In the genomic region with DNA sequence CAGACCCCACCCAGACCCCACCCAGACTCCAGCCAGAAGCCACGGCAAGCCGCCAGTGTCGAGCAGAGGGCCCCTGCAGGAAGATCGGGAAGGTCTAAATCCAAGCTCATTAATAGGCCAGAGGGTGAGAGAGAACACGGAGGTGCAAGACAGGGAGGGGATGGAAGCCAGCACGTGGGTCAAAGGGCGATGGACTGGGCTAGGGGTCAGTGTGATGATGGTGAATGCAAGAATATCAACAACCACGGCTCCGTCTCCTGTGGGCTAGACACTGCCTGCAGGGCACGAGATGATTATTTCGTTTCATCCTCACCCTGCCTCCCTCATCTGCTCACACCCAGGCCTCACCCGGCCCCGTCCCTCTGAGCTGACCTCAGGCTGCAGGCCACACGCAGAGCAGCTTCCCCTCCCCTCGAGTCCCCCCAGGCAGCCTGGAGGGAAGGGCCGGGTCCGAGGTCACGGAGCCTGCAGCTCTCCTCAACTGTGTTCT, we compare ENCODE assay signal across 14 cellular contexts.
DNase-seq lines count a peak whose midpoint lies in the region; ATAC-seq and TF ChIP-seq lines count a peak whose summit lies in the region.
"Had no signal": no experiment of that assay in that cellular context is flagged by ENCODE, and none has a peak within 500 bp of the region (broad histone marks: within the 10 kb centered on the region; RNA-seq: fewer than 3 reads in every experiment).

No MANE protein-coding gene starts in this region.

- intact Hi-C loops in adrenal gland (cut with DNase I), result no loop called here
- intact Hi-C loops in left lung (cut with DNase I), result no loop called here
- intact Hi-C loops in spleen (cut with DNase I; ENCODE audit: low total_unique reads), result no loop called here

- TF ChIP-seq CTCF in adrenal gland (IDR thresholded peaks at IDR 0.05) (no peak), left lung (IDR thresholded peaks at IDR 0.05) (no peak), spleen (IDR thresholded peaks at IDR 0.05 in 8 of 11, conservative IDR thresholded peaks at IDR 0.05 in 3 of 11) (no peak)

- H3K4me1 ChIP-seq in adrenal gland (replicated peaks in 1 of 2), result peaks cover 0 to 12% of the 10 kb centered on the region in 2 donors
- peaks cover 9 to 32% of the 10 kb centered on the region in 2 donors for H3K4me1 ChIP-seq in left lung
- H3K4me1 ChIP-seq in spleen, result peaks cover 0 to 39% (median 16%) of the 10 kb centered on the region in 6 donors
- H3K4me1 ChIP-seq: pancreas had no signal

- ATAC-seq in left lung (no peak), HG02852 (IDR thresholded peaks at IDR 0.05; ENCODE audit: unreplicated experiment) (no peak)
- ATAC-seq: K562; stimulated activated naive CD8-positive, alpha-beta T cell treated with anti-CD3 and anti-CD28 coated beads, Interleukin-15, Interleukin-2, amounts not matched to agents 100 U/mL and 50 U/mL, for 24 hours had no signal

- no peaks in the 10 kb centered on the region for H3K27me3 ChIP-seq in H7 (ENCODE audit: control insufficient read depth, insufficient read depth, low read length)
- no peaks in the 10 kb centered on the region for H3K27me3 ChIP-seq in adrenal gland
- H3K27me3 ChIP-seq in left lung, result no peaks in the 10 kb centered on the region
- H3K27me3 ChIP-seq in spleen (replicated peaks in 1 of 7), result no peaks in the 10 kb centered on the region
- H3K27me3 ChIP-seq: pancreas had no signal

- TF ChIP-seq POLR2A in adrenal gland (IDR thresholded peaks at IDR 0.05) (no peak), spleen (IDR thresholded peaks at IDR 0.05) (no peak)

- 42 to 66% (median 60%) methylated on average over 15 to 18 of the region's 18 CpGs for WGBS in adrenal gland, 4 donors
- WGBS in spleen, 5 donors, result 64 to 80% (median 68%) methylated on average over 18 of the region's 18 CpGs

- H3K4me3 ChIP-seq in H7 (ENCODE audit: insufficient read depth, low read depth, low read length), result no peak overlapping the region
- no peak overlapping the region for H3K4me3 ChIP-seq in adrenal gland
- H3K4me3 ChIP-seq in left lung, result no peak overlapping the region
- peak overlapping the region in 1 of 8 donors; percentile 15 for H3K4me3 ChIP-seq in spleen
- H3K4me3 ChIP-seq: K562, pancreas had no signal

- DNase-seq in H7 (peak; percentile 59), adrenal gland (peak in 2 of 7 donors; percentile 19 to 42), left lung (no peak), spleen (no peak), NCI-H1048 (lab: John Stamatoyannopoulos, UW) (no peak), NCI-H226 (no peak)
- DNase-seq: activated CD4-positive, alpha-beta T cell treated with anti-CD3 and anti-CD28 coated beads for 48 hours; NCI-H1417; NCI-H446 treated with DMSO at 0.1 percent for 48 hours; stimulated activated CD4-positive, alpha-beta T cell treated with anti-CD3 and anti-CD28 coated beads, Interleukin-12 subunit alpha, Interleukin-12 subunit beta, amount 100 ng/mL, for 4 hours; stimulated activated naive CD8-positive, alpha-beta T cell treated with anti-CD3 and anti-CD28 coated beads, Interleukin-15, Interleukin-2, amounts not matched to agents 100 U/mL and 50 U/mL, for 24 hours had no signal

- H3K27ac ChIP-seq in adrenal gland (peak overlapping the region in 3 of 5 donors; percentile 7 to 75 (median 49)), left lung (peak overlapping the region; percentile 44 to 76), spleen (peak overlapping the region in 5 of 8 donors; percentile 58 to 68 (median 63))
- H3K27ac ChIP-seq: pancreas had no signal

- H3K9me3 ChIP-seq in adrenal gland (replicated peaks in 1 of 3), result no peaks in the 10 kb centered on the region
- H3K9me3 ChIP-seq in left lung, result no peaks in the 10 kb centered on the region
- no peaks in the 10 kb centered on the region for H3K9me3 ChIP-seq in spleen
- H3K9me3 ChIP-seq: pancreas had no signal

- no peaks in the 10 kb centered on the region for H3K36me3 ChIP-seq in H7 (replicated peaks; ENCODE audit: control insufficient read depth, insufficient read depth, low read length)
- H3K36me3 ChIP-seq in adrenal gland (replicated peaks in 1 of 2), result no peaks in the 10 kb centered on the region
- H3K36me3 ChIP-seq in left lung, result no peaks in the 10 kb centered on the region
- no peaks in the 10 kb centered on the region for H3K36me3 ChIP-seq in spleen
- H3K36me3 ChIP-seq: pancreas had no signal
